10 cellular contexts compared by ENCODE assay signal in genomic region chr5:171405615-171406014, GRCh38. TPM values are rescaled to one million over a fixed set of nuclear protein-coding genes. Genes with fewer than 3 reads are reported as not detected.
DNase-seq lines count a peak whose midpoint lies in the region; ATAC-seq and TF ChIP-seq lines count a peak whose summit lies in the region.
"Had no signal": no experiment of that assay in that cellular context is flagged by ENCODE, and none has a peak within 500 bp of the region (broad histone marks: within the 10 kb centered on the region; RNA-seq: fewer than 3 reads in every experiment).

No MANE protein-coding gene starts in this region.

- peaks cover 74% of the 10 kb centered on the region for H3K36me3 Mint-ChIP-seq in CD8-positive, alpha-beta T cell

- H3K4me1 Mint-ChIP-seq in CD8-positive, alpha-beta T cell (ENCODE audit: low read depth): peaks cover 40% of the 10 kb centered on the region

- H3K9me3 ChIP-seq in CD8-positive, alpha-beta T cell (ENCODE audit: low read length): no peaks in the 10 kb centered on the region
- no peaks in the 10 kb centered on the region for H3K9me3 ChIP-seq in ascending aorta

- no peaks in the 10 kb centered on the region for H3K9me3 Mint-ChIP-seq in CD8-positive, alpha-beta T cell

- peaks cover 50% of the 10 kb centered on the region for H3K36me3 ChIP-seq in CD8-positive, alpha-beta T cell (ENCODE audit: insufficient read depth, low read length)
- peaks cover 27 to 56% of the 10 kb centered on the region in 2 donors for H3K36me3 ChIP-seq in ascending aorta

- intact Hi-C loops in CD8-positive, alpha-beta T cell (cut with DNase I, micrococcal nuclease): no loop called here
- intact Hi-C loops in ascending aorta (cut with DNase I): no loop called here

- no peaks in the 10 kb centered on the region for H3K27me3 ChIP-seq in CD8-positive, alpha-beta T cell (ENCODE audit: insufficient read depth, low read length)
- no peaks in the 10 kb centered on the region for H3K27me3 ChIP-seq in ascending aorta

- POLR2A ChIA-PET in CD8-positive, alpha-beta T cell (lab: Charles Lee): no interaction called here
- POLR2A ChIA-PET in HEK293T (lab: Yijun Ruan, JAX): interaction anchor here (1.1 kb wide), 1 partner anchor 17 kb away, joined by 4 read pairs; no protein-coding TSS in a partner anchor

- CTCF ChIA-PET in CD8-positive, alpha-beta T cell (lab: Charles Lee): interaction anchor here (0.7 to 1.7 kb wide), 2 partner anchors 10 to 818 kb away, joined by 3 to 5 read pairs; no protein-coding TSS in a partner anchor
- CTCF ChIA-PET in HEK293T (lab: Yijun Ruan, JAX): interaction anchor here (0.6 to 1.2 kb wide), 2 partner anchors 13 to 130 kb away, joined by 3 to 7 read pairs; no protein-coding TSS in a partner anchor

- TF ChIP-seq CTCF in CD8-positive, alpha-beta T cell (IDR thresholded peaks at IDR 0.05): peak; percentile 29
- peak in 2 of 3 experiments; percentile 32 for TF ChIP-seq CTCF in ascending aorta (IDR thresholded peaks at IDR 0.05)

- no peaks in the 10 kb centered on the region for H3K4me1 ChIP-seq in CD8-positive, alpha-beta T cell (ENCODE audit: insufficient read depth, low read length)
- peaks cover 0 to 16% of the 10 kb centered on the region in 2 donors for H3K4me1 ChIP-seq in ascending aorta

- H3K4me3 ChIP-seq in CD8-positive, alpha-beta T cell (ENCODE audit: low read depth, low read length): no peak overlapping the region
- no peak overlapping the region for H3K4me3 ChIP-seq in ascending aorta

- ATAC-seq in CD8-positive, alpha-beta T cell: no peak
- ATAC-seq in GM21576 (IDR thresholded peaks at IDR 0.05; ENCODE audit: unreplicated experiment) (no peak), HG02763 (IDR thresholded peaks at IDR 0.05; ENCODE audit: unreplicated experiment) (no peak)

- no peak overlapping the region for H3K27ac Mint-ChIP-seq in CD8-positive, alpha-beta T cell

- no peak overlapping the region for H3K4me3 Mint-ChIP-seq in CD8-positive, alpha-beta T cell

- H3K27me3 Mint-ChIP-seq in CD8-positive, alpha-beta T cell (ENCODE audit: low read depth): no peaks in the 10 kb centered on the region

- DNase-seq in CD8-positive, alpha-beta T cell: no peak
- peak; percentile 23 for DNase-seq in HEK293T (ENCODE audit: extremely low spot score)
- DNase-seq in ascending aorta (ENCODE audit: low spot score in 2 of 2): no peak
- DNase-seq in lung microvascular endothelial cell (ENCODE audit: low read depth in 2 of 2): peak; percentile 39 to 51
- DNase-seq in GDM1 (lab: John Stamatoyannopoulos, UW): no peak
- no peak for DNase-seq in stimulated activated CD4-positive, alpha-beta T cell treated with anti-CD3 and anti-CD28 coated beads, Interleukin-15, amount 100 ng/mL, for 24 hours
- DNase-seq: kidney glomerular epithelial cell, NCI-H187 treated with DMSO at 0.1 percent for 48 hours had no signal

- no peak overlapping the region for H3K27ac ChIP-seq in CD8-positive, alpha-beta T cell (ENCODE audit: low read depth, low read length)
- no peak overlapping the region for H3K27ac ChIP-seq in ascending aorta

TF ChIP-seq in HEK293T, 16 proteins besides CTCF, POLR2A, EP300 and RAD21:
- no peak for TF ChIP-seq BHLHE40 (IDR thresholded peaks at IDR 0.05; ENCODE audit: borderline replicate concordance)
- TF ChIP-seq FOXK2 (IDR thresholded peaks at IDR 0.05): no peak
- TF ChIP-seq SUZ12 (IDR thresholded peaks at IDR 0.05): no peak
- no peak for TF ChIP-seq LEF1 (IDR thresholded peaks at IDR 0.05; ENCODE audit: borderline replicate concordance)

RNA-seq across cellular contexts. Expression of gene FGF18, which starts 13.8 kb away (rescaled TPM):
- total RNA-seq in CD8-positive, alpha-beta T cell: under 1 TPM; 0.57 to 0.83 TPM
- total RNA-seq in ascending aorta (6.9 TPM), lung microvascular endothelial cell (not detected in 2 replicates)

RNA-seq across cellular contexts. Expression of gene NPM1, which starts 18.0 kb away (rescaled TPM):
- 1,000 to 10,000 TPM; 1,297 to 1,299 TPM for total RNA-seq in CD8-positive, alpha-beta T cell
- 269 TPM for total RNA-seq in ascending aorta
- total RNA-seq in lung microvascular endothelial cell: 609 and 839 TPM in 2 replicates

Comparison
In these comparisons a context has a peak if more than half of its experiments do, and no peak if none do; other contexts are left out.
1. DNase-seq: peak in HEK293T (single experiment) and lung microvascular endothelial cell (2 of 2); none in CD8-positive, alpha-beta T cell (0 of 7), ascending aorta (0 of 2), GDM1 (single experiment) and stimulated activated CD4-positive, alpha-beta T cell treated with anti-CD3 and anti-CD28 coated beads, Interleukin-15, amount 100 ng/mL, for 24 hours (single experiment).